ENCODE assay signal across 8 cellular contexts in genomic region chr1:154182342-154183044, GRCh38. TPM values are rescaled to one million over a fixed set of nuclear protein-coding genes. Genes with fewer than 3 reads are reported as not detected.
DNase-seq lines count a peak whose midpoint lies in the region; ATAC-seq and TF ChIP-seq lines count a peak whose summit lies in the region.

No MANE protein-coding gene starts in this region.

- no peaks in the 10 kb centered on the region; the same call in 1 of the 2 replicates for H3K27me3 ChIP-seq in OCI-LY1 (ENCODE audit: insufficient read depth, low read length)
- H3K27me3 ChIP-seq in esophagus (ENCODE audit: control insufficient read depth in 1 of 2, insufficient read depth in 2 of 2, low read length in 2 of 2) = no peaks in the 10 kb centered on the region

- peaks cover 52% of the 10 kb centered on the region for H3K79me2 ChIP-seq in OCI-LY1 (ENCODE audit: insufficient read depth, low read length)

- H3K4me3 ChIP-seq in AG09309 (ENCODE audit: control insufficient read depth, low read depth, low read length) (peak overlapping the region; percentile 91), OCI-LY1 (ENCODE audit: low read depth, low read length, poor library complexity, severe bottlenecking) (peak overlapping the region; percentile 82), esophagus (ENCODE audit: low read depth in 1 of 2, low read length in 2 of 2) (peak overlapping the region; percentile 96 to 99)

- H2AFZ ChIP-seq in OCI-LY1 (ENCODE audit: low read length) = no peak overlapping the region

- H3K9ac ChIP-seq in OCI-LY1 (ENCODE audit: low read length) = peak overlapping the region; percentile 78

- no peaks in the 10 kb centered on the region for H3F3A ChIP-seq in OCI-LY1 (ENCODE audit: insufficient read depth, low read length)

- no peaks in the 10 kb centered on the region for H4K20me1 ChIP-seq in OCI-LY1 (ENCODE audit: insufficient read depth, low read length)

- DNase-seq in AG09309 (ENCODE audit: low read depth) = no peak
- peak; percentile 77 for DNase-seq in activated T-cell treated with anti-CD3 and anti-CD28 coated beads for 48 hours (ENCODE audit: low read depth)
- DNase-seq in myocyte (ENCODE audit: low read depth) = peak; percentile 83
- peak; percentile 75 to 90 for DNase-seq in stimulated activated CD8-positive, alpha-beta memory T cell treated with anti-CD3 and anti-CD28 coated beads, Interleukin-7, amount 100 ng/mL, for 48 hours (ENCODE audit: extremely low read depth in 1 of 2, low read depth in 1 of 2)

- H3K27ac ChIP-seq in OCI-LY1 (ENCODE audit: low read depth, low read length, poor library complexity, severe bottlenecking) (peak overlapping the region; percentile 51), esophagus (ENCODE audit: low read depth in 2 of 2, low read length in 1 of 2) (peak overlapping the region; percentile 99)

- peaks cover 50% of the 10 kb centered on the region for H3K4me1 ChIP-seq in OCI-LY1 (ENCODE audit: insufficient read depth, low read length, severe bottlenecking)
- H3K4me1 ChIP-seq in esophagus (ENCODE audit: control insufficient read depth in 2 of 2, insufficient read depth in 2 of 2, low read length in 1 of 2) = peaks cover 6 to 7% of the 10 kb centered on the region in 2 donors

- H3K9me3 ChIP-seq in OCI-LY1 (ENCODE audit: low read length) (no peaks in the 10 kb centered on the region), esophagus (ENCODE audit: control insufficient read depth in 2 of 2, insufficient read depth in 1 of 2, low read depth in 1 of 2, low read length in 1 of 2) (no peaks in the 10 kb centered on the region)

- WGBS in esophagus, 2 donors = 0% methylated on average over 36 of the region's 36 CpGs

- H3K4me2 ChIP-seq in OCI-LY1 (ENCODE audit: low read length) = peak overlapping the region; percentile 81

- TF ChIP-seq CTCF in AG09309 (IDR thresholded peaks at IDR 0.05; ENCODE audit: control insufficient read depth, insufficient read depth, low read depth, low read length, missing control alignments) (no peak), OCI-LY1 (IDR thresholded peaks at IDR 0.05; ENCODE audit: low read length) (no peak)

- H3K36me3 ChIP-seq in OCI-LY1 (ENCODE audit: insufficient read depth, low read length) (peaks cover 15% of the 10 kb centered on the region; the same call in 1 of the 2 replicates), esophagus (ENCODE audit: control insufficient read depth in 2 of 2, insufficient read depth in 2 of 2, low read length in 1 of 2) (no peaks in the 10 kb centered on the region)

- H3K9me2 ChIP-seq in OCI-LY1 (ENCODE audit: low read depth, low read length) = no peaks in the 10 kb centered on the region

- peak; percentile 63 for ATAC-seq in GM18909 (IDR thresholded peaks at IDR 0.05; ENCODE audit: poor library complexity, unreplicated experiment)
- peak; percentile 45 for ATAC-seq in HG03196 (IDR thresholded peaks at IDR 0.05; ENCODE audit: unreplicated experiment)

RNA-seq across cellular contexts. Expression of gene TPM3, which starts 9.4 kb away (rescaled TPM):
- polyA plus RNA-seq in esophagus = 100 to 1,000 TPM in 1 of 2 donors, 10 to 100 TPM in 1; 88.1 to 178 TPM
- 819 and 978 TPM in 2 replicates for total RNA-seq in myocyte
- polyA plus RNA-seq in myocyte (2012) = 668 TPM

RNA-seq across cellular contexts. Expression of gene CFAP141, which starts 23.6 kb away (rescaled TPM):
- polyA plus RNA-seq in esophagus = not detected
- not detected in 2 replicates for total RNA-seq in myocyte
- not detected for polyA plus RNA-seq in myocyte (2012)

RNA-seq across cellular contexts. Expression of gene NUP210L, which starts 27.6 kb away (rescaled TPM):
- polyA plus RNA-seq in esophagus = under 1 TPM in 1 of 2 donors, not detected in 1; 0.02 TPM
- 0.13 TPM in 1 of 2 replicates, not detected in the other for total RNA-seq in myocyte
- not detected for polyA plus RNA-seq in myocyte (2012)

RNA-seq across cellular contexts. Expression of gene UBAP2L, which starts 38.3 kb away (rescaled TPM):
- polyA plus RNA-seq in esophagus = 10 to 100 TPM; 50.9 to 52.7 TPM
- total RNA-seq in myocyte = 96.7 and 97.1 TPM in 2 replicates
- polyA plus RNA-seq in myocyte (2012) = 155 TPM
